8 cellular contexts compared by ENCODE assay signal in genomic region chr11:3838504-3838903, GRCh38. TPM values are rescaled to one million over a fixed set of nuclear protein-coding genes. Genes with fewer than 3 reads are reported as not detected.
DNase-seq lines count a peak whose midpoint lies in the region; ATAC-seq and TF ChIP-seq lines count a peak whose summit lies in the region.

No MANE protein-coding gene starts in this region.

- H3K36me3 Mint-ChIP-seq in CD4-positive, alpha-beta T cell (ENCODE audit: low read depth) = peaks cover 49% of the 10 kb centered on the region
- peaks cover 5% of the 10 kb centered on the region for H3K36me3 Mint-ChIP-seq in nephron (ENCODE audit: low read depth)

- no peaks in the 10 kb centered on the region for H3K27me3 Mint-ChIP-seq in CD4-positive, alpha-beta T cell
- no peaks in the 10 kb centered on the region for H3K27me3 Mint-ChIP-seq in nephron (ENCODE audit: low read depth)

- H3K4me1 Mint-ChIP-seq in CD4-positive, alpha-beta T cell (ENCODE audit: low read depth) = peaks cover 68% of the 10 kb centered on the region
- peaks cover 35% of the 10 kb centered on the region for H3K4me1 Mint-ChIP-seq in nephron

- CTCF ChIA-PET in CD4-positive, alpha-beta T cell (lab: Charles Lee) = interaction anchor here (1.2 to 10.7 kb wide), 3 partner anchors 13 to 146 kb away, joined by 3 to 216 read pairs (median 6); partner anchors contain the start of gene STIM1

- no peak for TF ChIP-seq CTCF in CD4-positive, alpha-beta T cell (IDR thresholded peaks at IDR 0.05)
- no peak for TF ChIP-seq CTCF in nephron (IDR thresholded peaks at IDR 0.05; ENCODE audit: unreplicated experiment in 3 of 3)

- H3K27me3 ChIP-seq in CD4-positive, alpha-beta T cell (ENCODE audit: control insufficient read depth, insufficient read depth, low read length) = no peaks in the 10 kb centered on the region

- WGBS in adipose tissue, 3 donors = 57 to 86% (median 62%) methylated on average over 2 of the region's 2 CpGs

- H3K9me3 ChIP-seq in CD4-positive, alpha-beta T cell (ENCODE audit: control insufficient read depth, low read length) = no peaks in the 10 kb centered on the region
- H3K9me3 ChIP-seq in KOPT-K1 (ENCODE audit: insufficient read depth, low read length, poor library complexity, severe bottlenecking) = no peaks in the 10 kb centered on the region

- no peaks in the 10 kb centered on the region for H3K9me3 Mint-ChIP-seq in CD4-positive, alpha-beta T cell
- H3K9me3 Mint-ChIP-seq in nephron = no peaks in the 10 kb centered on the region

- POLR2A ChIA-PET in CD4-positive, alpha-beta T cell (lab: Charles Lee) = interaction anchor here (0.7 to 15.1 kb wide), 11 partner anchors 8 to 146 kb away, joined by 3 to 577 read pairs (median 7); partner anchors contain the start of genes NUP98, PGAP2 and STIM1

- peak overlapping the region; percentile 97 for H3K27ac ChIP-seq in CD4-positive, alpha-beta T cell (ENCODE audit: low read depth, low read length)
- H3K27ac ChIP-seq in KOPT-K1 (ENCODE audit: low read depth, low read length, poor library complexity, severe bottlenecking) = peak overlapping the region; percentile 88
- H3K27ac ChIP-seq in adipose tissue (ENCODE audit: low read depth, low read length) = peak overlapping the region; percentile 62

- intact Hi-C loops in CD4-positive, alpha-beta T cell (cut with DNase I, micrococcal nuclease) = loop anchor here (2.0 to 5.0 kb wide), 2 partner anchors 14 to 41 kb away; partner anchors contain the start of gene NUP98 (in 1 of the 2)

- H3K27ac Mint-ChIP-seq in CD4-positive, alpha-beta T cell = peak overlapping the region; percentile 95
- no peak overlapping the region for H3K27ac Mint-ChIP-seq in nephron

- H3K4me3 Mint-ChIP-seq in CD4-positive, alpha-beta T cell = peak overlapping the region; percentile 94
- peak overlapping the region; percentile 37 to 75 (median 69) for H3K4me3 Mint-ChIP-seq in nephron

- H3K36me3 ChIP-seq in KOPT-K1 (ENCODE audit: insufficient read depth, low read length) = peaks cover 40% of the 10 kb centered on the region

- ATAC-seq in CD4-positive, alpha-beta T cell (ENCODE audit: poor library complexity) = no peak
- no peak for ATAC-seq in HG03342 (IDR thresholded peaks at IDR 0.05; ENCODE audit: unreplicated experiment)

- no peak for DNase-seq in CD4-positive, alpha-beta T cell
- no peak for DNase-seq in UCSD-AML1 (lab: John Stamatoyannopoulos, UW; ENCODE audit: unreplicated experiment)
- DNase-seq in stimulated activated CD4-positive, alpha-beta T cell treated with anti-CD3 and anti-CD28 coated beads, Interleukin-15, amount 100 ng/mL, for 24 hours = no peak
- no peak for DNase-seq in stimulated activated CD4-positive, alpha-beta T cell treated with anti-CD3 and anti-CD28 coated beads, Interleukin-2, amount 100 ng/mL, for 48 hours

RNA-seq across cellular contexts. Expression of gene RHOG, which starts 2.3 kb away (rescaled TPM):
- 100 to 1,000 TPM; 101 to 106 TPM for total RNA-seq in CD4-positive, alpha-beta T cell
- polyA plus RNA-seq in adipose tissue = 10 to 100 TPM; 30.4 to 94.7 (median 88.8) TPM

RNA-seq across cellular contexts. Expression of gene STIM1, which starts 17.0 kb away (rescaled TPM):
- total RNA-seq in CD4-positive, alpha-beta T cell = 10 to 100 TPM; 89.0 to 94.9 TPM
- polyA plus RNA-seq in adipose tissue = 10 to 100 TPM; 17.6 to 49.7 (median 40.0) TPM

RNA-seq across cellular contexts. Expression of gene PGAP2, which starts 30.1 kb away (rescaled TPM):
- 10 to 100 TPM; 20.9 to 23.6 TPM for total RNA-seq in CD4-positive, alpha-beta T cell
- 10 to 100 TPM; 10.4 to 21.9 (median 11.5) TPM for polyA plus RNA-seq in adipose tissue

RNA-seq across cellular contexts. Expression of gene NUP98, which starts 41.1 kb away (rescaled TPM):
- total RNA-seq in CD4-positive, alpha-beta T cell = 100 to 1,000 TPM; 161 to 186 TPM
- polyA plus RNA-seq in adipose tissue = 10 to 100 TPM; 17.9 to 52.7 (median 19.6) TPM
